8 cellular contexts compared by ENCODE assay signal in the genomic region with DNA sequence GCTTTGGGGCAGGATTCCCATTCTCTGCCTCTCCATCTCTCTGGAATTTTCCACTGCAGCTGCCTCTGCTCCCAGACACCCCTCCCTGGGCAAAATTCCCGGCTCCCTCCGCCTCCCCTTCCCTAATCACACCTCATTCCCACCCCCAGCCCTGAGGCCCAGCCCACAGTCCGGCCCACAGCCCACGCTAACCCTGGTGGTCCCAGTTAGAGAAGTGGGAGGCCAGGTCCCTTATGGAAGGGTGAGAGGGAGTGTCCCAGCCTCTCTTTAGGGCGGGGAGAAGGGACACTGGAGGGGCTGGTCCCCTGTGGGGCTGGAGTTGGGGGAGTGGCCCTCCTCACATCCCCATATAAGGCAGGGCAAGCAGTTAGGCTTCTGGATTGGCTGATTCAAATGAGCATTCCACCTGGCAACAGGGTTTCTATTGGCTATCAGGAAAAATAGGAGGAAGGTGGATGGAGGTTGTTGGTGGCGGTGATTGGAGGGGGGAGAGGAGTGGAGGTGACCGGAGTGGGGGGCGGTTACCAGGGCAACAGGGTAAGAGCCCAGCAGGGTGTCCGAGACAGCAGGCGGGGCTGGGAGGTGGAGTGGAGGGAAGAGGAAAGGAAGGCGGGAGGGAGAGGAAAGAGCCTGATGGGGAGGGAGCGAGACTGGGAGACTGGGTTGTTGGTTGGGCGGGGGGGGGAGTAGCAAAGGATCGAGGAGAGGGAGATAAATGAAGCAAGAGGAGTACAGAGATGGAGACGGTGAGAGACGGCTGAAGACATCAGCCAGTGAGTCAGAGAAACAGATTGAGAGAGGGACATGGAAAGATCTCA. TPM values are rescaled to one million over a fixed set of nuclear protein-coding genes. Genes with fewer than 3 reads are reported as not detected.
A peak's percentile ranks its signal among the peaks of the same experiment; 100 is the strongest.
DNase-seq lines count a peak whose midpoint lies in the region; ATAC-seq, FAIRE-seq and TF ChIP-seq lines count a peak whose summit lies in the region.

No MANE protein-coding gene starts in this region.

- H3K4me3 ChIP-seq in AG09309 (ENCODE audit: control insufficient read depth, low read depth, low read length): peak overlapping the region; percentile 31
- peak overlapping the region; percentile 49 for H3K4me3 ChIP-seq in choroid plexus epithelial cell (ENCODE audit: low read depth, low read length)
- H3K4me3 ChIP-seq in small intestine (ENCODE audit: low read depth in 1 of 2, low read length in 2 of 2): no peak overlapping the region

- no peak for TF ChIP-seq CTCF in AG09309 (IDR thresholded peaks at IDR 0.05; ENCODE audit: control insufficient read depth, insufficient read depth, low read depth, low read length, missing control alignments)
- no peak for TF ChIP-seq CTCF in choroid plexus epithelial cell (conservative IDR thresholded peaks at IDR 0.05; ENCODE audit: low read depth, low read length)

- peak; percentile 98 for DNase-seq in AG09309 (ENCODE audit: low read depth)
- peak; percentile 100 for DNase-seq in NCI-H146 (lab: John Stamatoyannopoulos, UW)
- DNase-seq in T follicular helper cell (ENCODE audit: low read depth): peak; percentile 18
- peak; percentile 99 for DNase-seq in choroid plexus epithelial cell (ENCODE audit: low read depth)
- peak; percentile 100 for DNase-seq in islet precursor cell
- DNase-seq in small intestine: peak; percentile 86

- peak overlapping the region in 1 of 2 donors; percentile 88 for H3K27ac ChIP-seq in small intestine (ENCODE audit: low read depth in 1 of 2, low read length in 1 of 2)

- no peaks in the 10 kb centered on the region for H3K27me3 ChIP-seq in small intestine (ENCODE audit: control insufficient read depth in 2 of 2, insufficient read depth in 2 of 2, low read length in 2 of 2)

- H3K9me3 ChIP-seq in small intestine (ENCODE audit: control insufficient read depth, low read depth): no peaks in the 10 kb centered on the region

- ATAC-seq in GM18511 (IDR thresholded peaks at IDR 0.05; ENCODE audit: unreplicated experiment) (peak; percentile 89), HG02938 (IDR thresholded peaks at IDR 0.05; ENCODE audit: unreplicated experiment) (peak; percentile 86)

- H3K36me3 ChIP-seq in small intestine (ENCODE audit: control insufficient read depth in 2 of 2, insufficient read depth in 2 of 2, low read length in 2 of 2): no peaks in the 10 kb centered on the region

- H3K4me1 ChIP-seq in small intestine (ENCODE audit: control insufficient read depth in 2 of 2, insufficient read depth in 1 of 2, low read depth in 1 of 2, low read length in 1 of 2): peaks cover 7 to 15% of the 10 kb centered on the region in 2 donors

- no peak for FAIRE-seq in small intestine (lab: Jason Lieb, UNC)

- whole genome bisulfite sequencing in small intestine, 3 donors: 3 to 6% (median 6%) methylated on average over 15 to 16 of the region's 16 CpGs

RNA-seq across cellular contexts. Expression of gene PTMS, which starts 1.9 kb away (rescaled TPM):
- polyA plus RNA-seq in small intestine: 100 to 1,000 TPM in 1 of 3 donors, 10 to 100 TPM in 2; 34.0 to 204 (median 85.9) TPM

RNA-seq across cellular contexts. Expression of gene LAG3, which starts 8.1 kb away (rescaled TPM):
- polyA plus RNA-seq in small intestine: 1 to 10 TPM in 1 of 3 donors, under 1 TPM in 2; 0.67 to 5.9 (median 0.76) TPM

RNA-seq across cellular contexts. Expression of gene MLF2, which starts 11.3 kb away (rescaled TPM):
- 100 to 1,000 TPM; 163 to 233 (median 204) TPM for polyA plus RNA-seq in small intestine

RNA-seq across cellular contexts. Expression of gene CD4, which starts 25.1 kb away (rescaled TPM):
- polyA plus RNA-seq in small intestine: 1 to 10 TPM in 2 of 3 donors, under 1 TPM in 1; 0.89 to 7.8 (median 5.1) TPM

RNA-seq across cellular contexts. Expression of gene COPS7A, which starts 40.4 kb away (rescaled TPM):
- 10 to 100 TPM; 30.5 to 49.3 (median 31.8) TPM for polyA plus RNA-seq in small intestine

Comparison
In these comparisons a context has a peak if more than half of its experiments do, and no peak if none do; other contexts are left out.
1. DNase-seq: peak in every context shown above with its lines; median percentile 100 in NCI-H146; 100 in islet precursor cell; 99 in choroid plexus epithelial cell; 98 in AG09309; 86 in small intestine; 18 in T follicular helper cell.
2. H3K4me3 ChIP-seq: peak in AG09309 (single experiment) and choroid plexus epithelial cell (single experiment); none in small intestine (0 of 2).